ENCODE assay signal across 27 cellular contexts in the genomic region with DNA sequence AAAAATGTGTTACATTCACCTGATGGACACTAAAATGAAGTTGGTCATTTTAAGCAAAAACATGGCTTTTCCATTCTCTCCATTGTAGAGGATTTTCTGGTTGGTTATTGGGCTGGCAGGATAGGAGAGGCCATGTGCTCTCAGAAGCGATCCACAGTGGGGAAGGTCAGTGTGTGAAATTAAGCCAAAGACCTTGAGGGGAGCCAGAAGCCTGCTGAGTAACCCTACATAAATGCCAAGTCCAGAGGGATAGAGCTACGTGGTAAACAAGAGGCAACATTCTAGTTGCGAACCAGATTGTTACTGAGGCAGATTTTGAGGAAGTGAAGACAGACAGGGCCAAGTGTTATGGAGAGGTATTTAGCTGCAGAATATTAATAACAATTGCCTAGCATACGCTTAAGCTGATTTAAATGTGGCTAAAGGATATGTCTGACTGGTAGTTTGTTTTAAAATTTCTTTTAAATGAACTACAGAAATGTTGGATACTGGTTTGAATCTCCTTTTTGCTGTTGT.
DNase-seq lines count a peak whose midpoint lies in the region; ATAC-seq and TF ChIP-seq lines count a peak whose summit lies in the region.
"Had no signal": no experiment of that assay in that cellular context is flagged by ENCODE, and none has a peak within 500 bp of the region (broad histone marks: within the 10 kb centered on the region; RNA-seq: fewer than 3 reads in every experiment).

No MANE protein-coding gene starts in this region.

- ATAC-seq in left lung (peak; percentile 57), GM18520 (IDR thresholded peaks at IDR 0.05; ENCODE audit: unreplicated experiment) (no peak)
- ATAC-seq: activated CD8-positive, alpha-beta T cell treated with anti-CD3 and anti-CD28 coated beads, Interleukin-2, amount 10 ng/mL, durations not matched to agents 7 days and 5 days; T-cell; upper lobe of right lung had no signal

- H3K27ac Mint-ChIP-seq in brain (peak overlapping the region in 3 of 5 experiments; percentile 4 to 90 (median 9)), glutamatergic neuron (ENCODE audit: unreplicated experiment) (no peak overlapping the region)
- H3K27ac Mint-ChIP-seq: activated CD8-positive, alpha-beta T cell treated with anti-CD3 and anti-CD28 coated beads, Interleukin-2, amount 10 ng/mL, durations not matched to agents 7 days and 5 days; activated naive CD8-positive, alpha-beta T cell treated with anti-CD3 and anti-CD28 coated beads, Interleukin-2, amount 10 ng/mL, durations not matched to agents 7 days and 5 days; CD4-positive, alpha-beta T cell; endodermal cell; T-cell had no signal

- no peaks in the 10 kb centered on the region for H3K36me3 ChIP-seq in left lung
- H3K36me3 ChIP-seq: upper lobe of right lung had no signal

- peak overlapping the region in 1 of 5 experiments; percentile 10 for H3K4me3 Mint-ChIP-seq in brain
- no peak overlapping the region for H3K4me3 Mint-ChIP-seq in glutamatergic neuron (ENCODE audit: unreplicated experiment)
- H3K4me3 Mint-ChIP-seq: activated CD8-positive, alpha-beta T cell treated with anti-CD3 and anti-CD28 coated beads, Interleukin-2, amount 10 ng/mL, durations not matched to agents 7 days and 5 days; activated naive CD8-positive, alpha-beta T cell treated with anti-CD3 and anti-CD28 coated beads, Interleukin-2, amount 10 ng/mL, durations not matched to agents 7 days and 5 days; CD4-positive, alpha-beta T cell; endodermal cell; T-cell had no signal

- H3K27me3 ChIP-seq in left lung: no peaks in the 10 kb centered on the region
- H3K27me3 ChIP-seq: upper lobe of right lung had no signal

- H3K9me3 Mint-ChIP-seq in brain (peaks cover 0 to 14% (median 0%) of the 10 kb centered on the region in 5 experiments), glutamatergic neuron (ENCODE audit: unreplicated experiment) (peaks cover 5% of the 10 kb centered on the region)
- H3K9me3 Mint-ChIP-seq: endodermal cell had no signal

- no peaks in the 10 kb centered on the region for H3K4me1 ChIP-seq in left lung
- H3K4me1 ChIP-seq: upper lobe of right lung had no signal

- no peak overlapping the region for H3K4me3 ChIP-seq in left lung
- H3K4me3 ChIP-seq: PC-9, smooth muscle cell, upper lobe of right lung had no signal

- peaks cover 2% of the 10 kb centered on the region for H3K27me3 Mint-ChIP-seq in brain
- no peaks in the 10 kb centered on the region for H3K27me3 Mint-ChIP-seq in glutamatergic neuron (ENCODE audit: unreplicated experiment)
- H3K27me3 Mint-ChIP-seq: activated naive CD8-positive, alpha-beta T cell treated with anti-CD3 and anti-CD28 coated beads, Interleukin-2, amount 10 ng/mL, durations not matched to agents 7 days and 5 days; CD4-positive, alpha-beta T cell; T-cell had no signal

- H3K4me1 Mint-ChIP-seq in brain (peaks cover 17% of the 10 kb centered on the region), glutamatergic neuron (ENCODE audit: low read depth, unreplicated experiment) (no peaks in the 10 kb centered on the region)
- H3K4me1 Mint-ChIP-seq: activated naive CD8-positive, alpha-beta T cell treated with anti-CD3 and anti-CD28 coated beads, Interleukin-2, amount 10 ng/mL, durations not matched to agents 7 days and 5 days; T-cell had no signal

- H3K36me3 Mint-ChIP-seq in brain: no peaks in the 10 kb centered on the region
- H3K36me3 Mint-ChIP-seq in glutamatergic neuron (ENCODE audit: unreplicated experiment): no peaks in the 10 kb centered on the region
- H3K36me3 Mint-ChIP-seq: activated naive CD8-positive, alpha-beta T cell treated with anti-CD3 and anti-CD28 coated beads, Interleukin-2, amount 10 ng/mL, durations not matched to agents 7 days and 5 days; T-cell had no signal

- no peaks in the 10 kb centered on the region for H3K9me3 ChIP-seq in left lung
- H3K9me3 ChIP-seq: upper lobe of right lung had no signal

- intact Hi-C loops in left lung (cut with DNase I): no loop called here

- DNase-seq in NCI-H1092 treated with DMSO at 0.1 percent for 48 hours (lab: John Stamatoyannopoulos, UW) (peak; percentile 2), NCI-H1092 (lab: John Stamatoyannopoulos, UW) (no peak), NCI-H69 (lab: John Stamatoyannopoulos, UW) (peak; percentile 3), left lung (no peak), NCI-H146 treated with DMSO at 0.1 percent for 48 hours (lab: John Stamatoyannopoulos, UW; ENCODE audit: unreplicated experiment) (no peak), glutamatergic neuron (no peak)
- DNase-seq: activated CD8-positive, alpha-beta T cell treated with anti-CD3 and anti-CD28 coated beads, Interleukin-2, amount 10 ng/mL, durations not matched to agents 7 days and 5 days; activated effector memory CD4-positive, alpha-beta T cell treated with Interleukin-2 at 50 U/mL for 16 hours; activated naive CD8-positive, alpha-beta T cell treated with anti-CD3 and anti-CD28 coated beads, Interleukin-2, amount 10 ng/mL, durations not matched to agents 7 days and 5 days; activated T-cell treated with anti-CD3 and anti-CD28 coated beads for 4 hours; CD4-positive, alpha-beta T cell; cortex of kidney; DMS 273 treated with DMSO at 0.1 percent for 48 hours; endodermal cell; Karpas-422; mesenchymal stem cell; NCI-H2029; NCI-H2227 treated with DMSO at 0.1 percent for 48 hours; PC-9; SIG-M5; stimulated activated CD4-positive, alpha-beta T cell treated with anti-CD3 and anti-CD28 coated beads, Interleukin-2, amount 100 ng/mL, for 24 hours; T-cell; upper lobe of right lung had no signal

- no peak overlapping the region for H3K27ac ChIP-seq in left lung
- H3K27ac ChIP-seq: 22Rv1, PC-9, upper lobe of right lung had no signal

- TF ChIP-seq CTCF in brain (conservative IDR thresholded peaks at IDR 0.05) (no peak), left lung (IDR thresholded peaks at IDR 0.05) (no peak), glutamatergic neuron (IDR thresholded peaks at IDR 0.05; ENCODE audit: partially characterized antibody, unreplicated experiment) (no peak)

Comparison
In these comparisons a context has a peak if more than half of its experiments do, and no peak if none do; other contexts are left out.
1. DNase-seq: peak in NCI-H1092 treated with DMSO at 0.1 percent for 48 hours (single experiment) and NCI-H69 (single experiment); none in NCI-H1092 (single experiment), left lung (0 of 2), NCI-H146 treated with DMSO at 0.1 percent for 48 hours (single experiment) and glutamatergic neuron (single experiment).